ENCODE assay signal across 8 cellular contexts in genomic region chr21:37675202-37675801, GRCh38.
DNase-seq lines count a peak whose midpoint lies in the region; ATAC-seq and TF ChIP-seq lines count a peak whose summit lies in the region.

No MANE protein-coding gene starts in this region.

- peak; percentile 66 for ATAC-seq in left colon
- ATAC-seq in HG02763 (IDR thresholded peaks at IDR 0.05; ENCODE audit: unreplicated experiment): no peak
- no peak for ATAC-seq in GM18861 (IDR thresholded peaks at IDR 0.05; ENCODE audit: unreplicated experiment)

- intact Hi-C loops in left colon (cut with DNase I, micrococcal nuclease): no loop called here

- TF ChIP-seq CTCF in GM12872 (IDR thresholded peaks at IDR 0.05; ENCODE audit: insufficient read depth, low read depth, low read length): peak; percentile 96

- DNase-seq in NCI-H1092 treated with DMSO at 0.1 percent for 48 hours (lab: John Stamatoyannopoulos, UW) (peak; percentile 36), cerebellar cortex (ENCODE audit: low spot score) (peak; percentile 63), left colon (peak in 1 of 2 donors; percentile 67)
- peak; percentile 69 for DNase-seq in activated CD4-positive, CD25-positive, alpha-beta regulatory T cell treated with anti-CD3 and anti-CD28 coated beads, Interleukin-2, amount 50 U/mL, for 72 hours
- DNase-seq in stimulated activated CD4-positive, alpha-beta T cell treated with anti-CD3 and anti-CD28 coated beads, Interleukin-4, amount 100 ng/mL, for 4 hours: peak; percentile 26 to 58
